ENCODE assay signal across 19 cellular contexts in the genomic region with DNA sequence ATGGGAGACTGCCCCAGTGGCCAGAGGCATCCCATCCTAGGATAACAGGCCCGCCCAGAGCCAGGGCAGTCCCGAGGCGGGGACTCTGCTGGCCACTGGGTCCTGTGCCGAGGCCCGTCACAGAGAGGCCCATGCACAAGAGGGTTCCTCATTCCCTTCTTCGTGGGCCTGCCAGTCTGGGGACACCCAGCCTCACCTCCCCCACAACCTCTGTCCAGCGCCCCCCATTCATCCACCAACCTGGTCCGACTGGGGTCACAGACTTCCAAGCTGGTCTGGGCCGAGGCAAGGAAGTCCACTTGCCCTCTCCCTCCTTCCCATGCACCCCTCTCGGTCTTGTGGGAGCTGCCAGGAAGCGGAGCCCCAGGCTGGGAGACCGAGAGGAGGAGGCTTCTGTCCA.
DNase-seq lines count a peak whose midpoint lies in the region; ATAC-seq and TF ChIP-seq lines count a peak whose summit lies in the region.
"Had no signal": no experiment of that assay in that cellular context is flagged by ENCODE, and none has a peak within 500 bp of the region (broad histone marks: within the 10 kb centered on the region; RNA-seq: fewer than 3 reads in every experiment).

No MANE protein-coding gene starts in this region.

- H4K20me1 ChIP-seq in neural progenitor cell (ENCODE audit: low read depth) = peaks cover 11% of the 10 kb centered on the region

- DNase-seq in Right ventricle myocardium inferior (ENCODE audit: missing footprints) (peak; percentile 57), heart left ventricle (no peak), neural progenitor cell (ENCODE audit: low spot score) (no peak)
- DNase-seq: DMS53, EL, GF-D8, NCI-H1105, NCI-H146, NCI-H2029, NCI-H226, NCI-H510A treated with DMSO at 0.1 percent for 48 hours, NCI-H748 treated with DMSO at 0.1 percent for 48 hours, SJCRH30 had no signal

- H3K4me2 ChIP-seq in neural progenitor cell = no peak overlapping the region

- no peak for TF ChIP-seq CTCF in heart left ventricle (IDR thresholded peaks at IDR 0.05)
- TF ChIP-seq CTCF in neural progenitor cell (IDR thresholded peaks at IDR 0.05) = no peak

- peaks cover 82% of the 10 kb centered on the region for H3K36me3 Mint-ChIP-seq in dendritic cell treated with granulocyte-macrophage colony-stimulating factor and Interleukin-4, amounts not matched to agents 40 ng/mL and 50 ng/mL, for 4 days (ENCODE audit: low read depth)
- peaks cover 5% of the 10 kb centered on the region for H3K36me3 Mint-ChIP-seq in neural progenitor cell

- H3K4me3 ChIP-seq in heart left ventricle (no peak overlapping the region), neural progenitor cell (no peak overlapping the region)
- H3K4me3 ChIP-seq: SJCRH30 had no signal

- no peak for TF ChIP-seq POLR2A in heart left ventricle (IDR thresholded peaks at IDR 0.05)

- no peaks in the 10 kb centered on the region for H3K9me3 ChIP-seq in heart left ventricle
- H3K9me3 ChIP-seq in neural progenitor cell (ENCODE audit: low read depth) = no peaks in the 10 kb centered on the region
- H3K9me3 ChIP-seq: SJCRH30 had no signal

- H3K4me1 ChIP-seq in heart left ventricle (peaks cover 0 to 8% (median 2%) of the 10 kb centered on the region in 12 donors), neural progenitor cell (peaks cover 5% of the 10 kb centered on the region)

- no peaks in the 10 kb centered on the region for H3F3A ChIP-seq in neural progenitor cell (ENCODE audit: low read depth)

- ATAC-seq in Right ventricle myocardium inferior (no peak), heart left ventricle (no peak), HG02840 (IDR thresholded peaks at IDR 0.05; ENCODE audit: low FRiP score, unreplicated experiment) (no peak), HG02852 (IDR thresholded peaks at IDR 0.05; ENCODE audit: unreplicated experiment) (no peak), GM21515 (IDR thresholded peaks at IDR 0.05; ENCODE audit: unreplicated experiment) (no peak)

- no peak overlapping the region for H2AFZ ChIP-seq in neural progenitor cell (replicated peaks)

- no peaks in the 10 kb centered on the region for H3K9me3 Mint-ChIP-seq in dendritic cell treated with granulocyte-macrophage colony-stimulating factor and Interleukin-4, amounts not matched to agents 40 ng/mL and 50 ng/mL, for 4 days
- H3K9me3 Mint-ChIP-seq in neural progenitor cell = no peaks in the 10 kb centered on the region

- intact Hi-C loops in Right ventricle myocardium inferior (cut with DNase I) = no loop called here
- intact Hi-C loops in heart left ventricle (cut with DNase I) = no loop called here
- intact Hi-C loops in dendritic cell treated with granulocyte-macrophage colony-stimulating factor and Interleukin-4, amounts not matched to agents 40 ng/mL and 50 ng/mL, for 4 days (cut with micrococcal nuclease) = no loop called here

- no peak overlapping the region for H3K9ac ChIP-seq in neural progenitor cell

- H3K4me1 Mint-ChIP-seq in dendritic cell treated with granulocyte-macrophage colony-stimulating factor and Interleukin-4, amounts not matched to agents 40 ng/mL and 50 ng/mL, for 4 days (ENCODE audit: low read depth) = no peaks in the 10 kb centered on the region
- H3K4me1 Mint-ChIP-seq in neural progenitor cell = peaks cover 9% of the 10 kb centered on the region
- H3K4me1 Mint-ChIP-seq: CD14-positive monocyte had no signal

- H3K79me2 ChIP-seq in neural progenitor cell (ENCODE audit: low read depth) = no peaks in the 10 kb centered on the region

- H3K27me3 Mint-ChIP-seq in dendritic cell treated with granulocyte-macrophage colony-stimulating factor and Interleukin-4, amounts not matched to agents 40 ng/mL and 50 ng/mL, for 4 days = no peaks in the 10 kb centered on the region
- H3K27me3 Mint-ChIP-seq in neural progenitor cell (ENCODE audit: insufficient read depth, low read depth) = no peaks in the 10 kb centered on the region

- H3K27me3 ChIP-seq in heart left ventricle (no peaks in the 10 kb centered on the region), neural progenitor cell (no peaks in the 10 kb centered on the region)
- H3K27me3 ChIP-seq: SJCRH30 had no signal

- 84 to 90% (median 88%) methylated on average over 9 to 12 of the region's 12 CpGs for WGBS in heart left ventricle, 4 donors

- no peak overlapping the region for H3K27ac ChIP-seq in heart left ventricle
- H3K27ac ChIP-seq in neural progenitor cell = peak overlapping the region; percentile 29
- H3K27ac ChIP-seq: HL-60, SJCRH30 had no signal

- H3K4me3 Mint-ChIP-seq in dendritic cell treated with granulocyte-macrophage colony-stimulating factor and Interleukin-4, amounts not matched to agents 40 ng/mL and 50 ng/mL, for 4 days = no peak overlapping the region
- no peak overlapping the region for H3K4me3 Mint-ChIP-seq in neural progenitor cell
- H3K4me3 Mint-ChIP-seq: CD14-positive monocyte had no signal

- H3K36me3 ChIP-seq in heart left ventricle = peaks cover 0 to 24% (median 0%) of the 10 kb centered on the region in 9 donors
- no peaks in the 10 kb centered on the region for H3K36me3 ChIP-seq in neural progenitor cell
- H3K36me3 ChIP-seq: SJCRH30 had no signal

- H3K27ac Mint-ChIP-seq in dendritic cell treated with granulocyte-macrophage colony-stimulating factor and Interleukin-4, amounts not matched to agents 40 ng/mL and 50 ng/mL, for 4 days = peak overlapping the region; percentile 27
- H3K27ac Mint-ChIP-seq in neural progenitor cell = no peak overlapping the region
